18 cellular contexts compared by ENCODE assay signal in the genomic region with DNA sequence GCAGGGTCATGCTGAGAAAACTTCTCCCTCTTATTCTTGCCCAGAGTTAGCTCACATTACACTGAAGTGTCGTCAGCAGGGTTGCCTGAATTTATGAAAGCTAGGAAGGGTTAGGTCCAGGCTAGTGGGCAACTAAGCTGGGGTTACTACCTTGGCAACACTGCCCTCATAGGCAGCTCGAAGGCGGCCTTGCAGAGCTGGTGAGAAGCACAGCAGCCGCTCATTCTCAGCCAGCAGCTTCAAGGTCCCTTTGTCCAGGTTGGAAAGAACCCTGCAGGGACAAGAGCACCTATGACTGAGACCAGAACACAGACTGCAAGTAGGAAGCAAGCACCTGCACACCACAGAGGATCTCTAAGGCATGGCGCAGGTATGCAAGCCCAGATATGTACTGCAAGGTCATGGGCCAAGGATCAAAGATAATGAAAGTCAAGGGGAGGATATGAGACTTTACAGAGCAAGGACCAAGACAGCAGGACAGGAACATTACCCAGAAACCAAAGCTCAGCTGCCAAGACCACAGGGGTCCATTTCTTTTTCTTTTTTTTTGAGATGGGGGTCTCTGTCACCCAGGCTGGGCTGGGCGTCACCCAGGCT. TPM values are rescaled to one million over a fixed set of nuclear protein-coding genes. Genes with fewer than 3 reads are reported as not detected.
DNase-seq lines count a peak whose midpoint lies in the region; ATAC-seq, FAIRE-seq and TF ChIP-seq lines count a peak whose summit lies in the region.
"Had no signal": no experiment of that assay in that cellular context is flagged by ENCODE, and none has a peak within 500 bp of the region (broad histone marks: within the 10 kb centered on the region; RNA-seq: fewer than 3 reads in every experiment).

No MANE protein-coding gene starts in this region.

- no peak overlapping the region for H3K27ac ChIP-seq in CD4-positive, alpha-beta memory T cell (ENCODE audit: low read depth, low read length)
- H3K27ac ChIP-seq: skin epidermis had no signal

- no peak for TF ChIP-seq CTCF in neural crest cell (conservative IDR thresholded peaks at IDR 0.05)

- no peak for ATAC-seq in activated naive CD8-positive, alpha-beta T cell treated with anti-CD3 and anti-CD28 coated beads, Interleukin-2, amount 50 U/mL, for 24 hours

- H3K9me3 ChIP-seq in CD4-positive, alpha-beta memory T cell (ENCODE audit: control insufficient read depth in 1 of 2, low read length in 2 of 2) = no peaks in the 10 kb centered on the region

- peak overlapping the region in 4 of 7 donors; percentile 21 to 79 (median 58) for H3K27ac Mint-ChIP-seq in CD4-positive, alpha-beta memory T cell
- H3K27ac Mint-ChIP-seq in activated naive CD8-positive, alpha-beta T cell treated with anti-CD3 and anti-CD28 coated beads, Interleukin-2, amount 50 U/mL, for 24 hours = no peak overlapping the region
- no peak overlapping the region for H3K27ac Mint-ChIP-seq in neural crest cell (ENCODE audit: unreplicated experiment)

- peaks cover 21% of the 10 kb centered on the region for H3K4me1 ChIP-seq in CD4-positive, alpha-beta memory T cell (ENCODE audit: insufficient read depth, low read length)

- CTCF ChIA-PET in CD4-positive, alpha-beta memory T cell (lab: Charles Lee; ENCODE audit: partially characterized antibody) = interaction anchor here (1.7 kb wide), 1 partner anchor 192 kb away, joined by 5 read pairs; no protein-coding TSS in a partner anchor

- peaks cover 45% of the 10 kb centered on the region for H3K36me3 ChIP-seq in CD4-positive, alpha-beta memory T cell (ENCODE audit: insufficient read depth, low read length)

- H3K4me1 Mint-ChIP-seq in CD4-positive, alpha-beta memory T cell = peaks cover 6 to 29% (median 11%) of the 10 kb centered on the region in 4 donors
- peaks cover 15% of the 10 kb centered on the region for H3K4me1 Mint-ChIP-seq in activated naive CD8-positive, alpha-beta T cell treated with anti-CD3 and anti-CD28 coated beads, Interleukin-2, amount 50 U/mL, for 24 hours
- peaks cover 24% of the 10 kb centered on the region for H3K4me1 Mint-ChIP-seq in neural crest cell

- H3K27me3 Mint-ChIP-seq in CD4-positive, alpha-beta memory T cell = no peaks in the 10 kb centered on the region
- H3K27me3 Mint-ChIP-seq in activated naive CD8-positive, alpha-beta T cell treated with anti-CD3 and anti-CD28 coated beads, Interleukin-2, amount 50 U/mL, for 24 hours = no peaks in the 10 kb centered on the region
- H3K27me3 Mint-ChIP-seq in neural crest cell (ENCODE audit: low read depth) = no peaks in the 10 kb centered on the region

- no peak for FAIRE-seq in GM12891 (lab: Jason Lieb, UNC)
- FAIRE-seq: GM18507 had no signal

- POLR2A ChIA-PET in CD4-positive, alpha-beta memory T cell (lab: Charles Lee; ENCODE audit: partially characterized antibody) = interaction anchor here (5.0 kb wide), 1 partner anchor 188 kb away, joined by 21 read pairs; a partner anchor contains a TSS

- H3K9me3 Mint-ChIP-seq in CD4-positive, alpha-beta memory T cell = no peaks in the 10 kb centered on the region
- H3K9me3 Mint-ChIP-seq in activated naive CD8-positive, alpha-beta T cell treated with anti-CD3 and anti-CD28 coated beads, Interleukin-2, amount 50 U/mL, for 24 hours = no peaks in the 10 kb centered on the region
- H3K9me3 Mint-ChIP-seq in neural crest cell = no peaks in the 10 kb centered on the region

- H3K4me3 Mint-ChIP-seq in CD4-positive, alpha-beta memory T cell = peak overlapping the region in 6 of 8 donors; percentile 43 to 70 (median 59)
- peak overlapping the region; percentile 55 for H3K4me3 Mint-ChIP-seq in activated naive CD8-positive, alpha-beta T cell treated with anti-CD3 and anti-CD28 coated beads, Interleukin-2, amount 50 U/mL, for 24 hours
- H3K4me3 Mint-ChIP-seq in neural crest cell = peak overlapping the region; percentile 76

- intact Hi-C loops in CD4-positive, alpha-beta memory T cell (cut with micrococcal nuclease) = loop anchor here (10.0 kb wide), 1 partner anchor 451 kb away; a partner anchor contains a TSS

- H3K27me3 ChIP-seq in CD4-positive, alpha-beta memory T cell (ENCODE audit: insufficient read depth, low read length) = no peaks in the 10 kb centered on the region

- no peak for TF ChIP-seq POLR2A in GM12891 (IDR thresholded peaks at IDR 0.05; ENCODE audit: low read depth, low read length)

- DNase-seq in CD4-positive, alpha-beta memory T cell = no peak
- DNase-seq in GM12891 (ENCODE audit: insufficient read length, low spot score) = no peak
- no peak for DNase-seq in activated naive CD8-positive, alpha-beta T cell treated with anti-CD3 and anti-CD28 coated beads, Interleukin-2, amount 50 U/mL, for 24 hours
- no peak for DNase-seq in neural crest cell (ENCODE audit: low read depth, low spot score)
- DNase-seq in hypothalamus (lab: John Stamatoyannopoulos, UW) = no peak
- no peak for DNase-seq in GM03348 (ENCODE audit: low spot score)
- DNase-seq in DMS 273 (lab: John Stamatoyannopoulos, UW; ENCODE audit: unreplicated experiment) = no peak
- DNase-seq: activated T-cell treated with anti-CD3 and anti-CD28 coated beads, Interleukin-2, amount 50 U/mL, for 48 hours; amniotic stem cell; central memory CD4-positive, alpha-beta T cell; DMS153; effector CD8-positive, alpha-beta T cell; head of caudate nucleus; posterior cingulate gyrus; stimulated activated CD4-positive, alpha-beta T cell treated with anti-CD3 and anti-CD28 coated beads, Interleukin-4, amount 100 ng/mL, for 1 hour; substantia nigra had no signal

- H3K4me3 ChIP-seq in CD4-positive, alpha-beta memory T cell (ENCODE audit: low read length in 2 of 2) = no peak overlapping the region
- H3K4me3 ChIP-seq: skin epidermis had no signal

- peaks cover 30 to 44% of the 10 kb centered on the region in 2 donors for H3K36me3 Mint-ChIP-seq in CD4-positive, alpha-beta memory T cell
- peaks cover 21% of the 10 kb centered on the region for H3K36me3 Mint-ChIP-seq in activated naive CD8-positive, alpha-beta T cell treated with anti-CD3 and anti-CD28 coated beads, Interleukin-2, amount 50 U/mL, for 24 hours (ENCODE audit: low read depth)
- H3K36me3 Mint-ChIP-seq in neural crest cell (ENCODE audit: low read depth) = peaks cover 9% of the 10 kb centered on the region

TF ChIP-seq in GM12891, 5 proteins besides CTCF, POLR2A, EP300 and RAD21:
- TF ChIP-seq TAF1 (IDR thresholded peaks at IDR 0.05; ENCODE audit: low read depth, low read length) (no peak), SPI1 (IDR thresholded peaks at IDR 0.05; ENCODE audit: low read depth, low read length) (peak; percentile 33; the same call in 1 of the 2 replicates)
TF ChIP-seq in GM12891: peak in this region for 1.

RNA-seq across cellular contexts. Expression of a gene that starts 2.8 kb away (rescaled TPM):
- 10 to 100 TPM; 35.1 to 36.5 TPM for total RNA-seq in CD4-positive, alpha-beta memory T cell
- polyA plus RNA-seq in CD4-positive, alpha-beta memory T cell = 1 to 10 TPM; 5.7 to 9.5 TPM
- polyA plus RNA-seq in GM12891 (2012; ENCODE audit: low read depth, missing spikeins) = 5.0 TPM
- 32.7 and 41.0 TPM in 2 replicates for total RNA-seq in neural crest cell

Comparison
In these comparisons a context has a peak if more than half of its experiments do, and no peak if none do; other contexts are left out.
1. H3K27ac Mint-ChIP-seq: peak in CD4-positive, alpha-beta memory T cell (4 of 7); none in activated naive CD8-positive, alpha-beta T cell treated with anti-CD3 and anti-CD28 coated beads, Interleukin-2, amount 50 U/mL, for 24 hours (single experiment) and neural crest cell (single experiment).
2. Peak in every context shown above with its lines, with median percentiles within 50 percentile points of each other: H3K4me3 Mint-ChIP-seq.